ENCODE assay signal across 8 cellular contexts in the genomic region with DNA sequence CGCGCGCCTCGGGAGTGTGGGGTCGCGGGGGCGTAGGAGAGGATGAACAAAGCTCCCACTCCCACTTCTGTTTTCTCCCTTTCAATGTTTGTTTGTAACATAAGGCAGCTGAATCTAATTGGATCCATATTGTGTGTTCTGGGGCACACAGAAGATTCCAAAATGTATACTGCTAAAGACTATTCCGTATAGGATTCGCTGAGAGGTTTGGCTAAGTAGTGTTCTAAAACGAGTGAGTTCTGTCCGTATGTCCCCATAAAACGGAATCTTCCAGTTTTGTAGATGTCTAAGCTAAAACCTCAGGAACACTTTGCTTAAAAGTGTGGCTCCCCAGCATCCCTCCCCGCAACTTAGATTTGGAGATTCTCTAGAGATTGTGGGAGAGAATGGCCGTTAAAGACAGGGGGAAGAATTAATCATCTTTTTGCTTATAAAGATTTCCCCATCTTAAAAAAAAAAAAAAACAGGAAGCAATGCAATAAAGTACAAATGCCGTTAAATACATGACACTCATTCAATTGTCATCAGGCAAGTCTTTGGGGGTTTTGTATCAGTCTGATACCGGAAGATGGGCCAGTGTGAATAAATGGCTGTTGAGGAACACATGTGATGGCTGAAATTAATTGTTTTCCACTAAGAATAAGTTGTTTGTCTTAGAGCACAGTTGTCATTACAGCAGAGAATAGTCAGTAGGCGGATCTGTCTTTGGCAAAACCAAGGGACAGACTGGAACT. TPM values are rescaled to one million over a fixed set of nuclear protein-coding genes. Genes with fewer than 3 reads are reported as not detected.
A peak's percentile ranks its signal among the peaks of the same experiment; 100 is the strongest.
DNase-seq lines count a peak whose midpoint lies in the region; ATAC-seq, FAIRE-seq and TF ChIP-seq lines count a peak whose summit lies in the region.

No MANE protein-coding gene starts in this region.

- H3K9me3 ChIP-seq in HepG2 (ENCODE audit: low read length) (no peaks in the 10 kb centered on the region), testis (no peaks in the 10 kb centered on the region), PC-3 (ENCODE audit: low read length) (no peaks in the 10 kb centered on the region)

- H2AFZ ChIP-seq in HepG2 (ENCODE audit: low read length) (no peak overlapping the region), PC-3 (ENCODE audit: low read length) (no peak overlapping the region)

- H4K20me1 ChIP-seq in HepG2 (ENCODE audit: insufficient read depth, low read length) (no peaks in the 10 kb centered on the region), PC-3 (ENCODE audit: low read length) (no peaks in the 10 kb centered on the region)

- CTCF ChIA-PET in HepG2 (lab: Yijun Ruan, JAX; ENCODE audit: low intra/inter-chr PET ratio, low total read pairs) (no interaction called here), PC-3 (lab: Charles Lee) (no interaction called here)

- TF ChIP-seq POLR2A in HepG2 (IDR thresholded peaks at IDR 0.05; ENCODE audit: insufficient read depth in 1 of 2, low read depth in 2 of 2, low read length in 2 of 2): no peak
- TF ChIP-seq POLR2A in testis (IDR thresholded peaks at IDR 0.05): no peak

- peaks cover 3% of the 10 kb centered on the region for H3K36me3 Mint-ChIP-seq in activated CD4-positive, alpha-beta T cell treated with anti-CD3 and anti-CD28 coated beads, Interleukin-2, amount 10 ng/mL, durations not matched to agents 24 days and 14 days (ENCODE audit: low read depth)
- no peaks in the 10 kb centered on the region for H3K36me3 Mint-ChIP-seq in activated naive CD8-positive, alpha-beta T cell treated with anti-CD3 and anti-CD28 coated beads, Interleukin-2, amount 10 ng/mL, durations not matched to agents 7 days and 5 days

- BruUV-seq in HepG2 (replicated peaks; lab: Mats Ljungman, UMichigan): no TSS peak
- no TSS peak for BruUV-seq in PC-3 (replicated peaks; lab: Mats Ljungman, UMichigan)

- peak overlapping the region; percentile 88 for H3K4me3 Mint-ChIP-seq in activated CD4-positive, alpha-beta T cell treated with anti-CD3 and anti-CD28 coated beads, Interleukin-2, amount 10 ng/mL, durations not matched to agents 24 days and 14 days
- peak overlapping the region; percentile 84 for H3K4me3 Mint-ChIP-seq in activated naive CD8-positive, alpha-beta T cell treated with anti-CD3 and anti-CD28 coated beads, Interleukin-2, amount 10 ng/mL, durations not matched to agents 7 days and 5 days

- in situ Hi-C loops in HepG2 (cut with HindIII; ENCODE audit: extremely low pct_ligation_motif_present, low pct_unique_long_range_greater_than_20kb): no loop called here

- intact Hi-C loops in activated CD4-positive, alpha-beta T cell treated with anti-CD3 and anti-CD28 coated beads, Interleukin-2, amount 10 ng/mL, durations not matched to agents 24 days and 14 days (cut with micrococcal nuclease): loop anchor here (2.0 to 5.0 kb wide), 4 partner anchors 34 to 399 kb away; partner anchors contain the start of genes METTL4, MYL12A and NDC80
- intact Hi-C loops in HepG2 (cut with micrococcal nuclease; ENCODE audit: unreplicated experiment) (no loop called here), testis (cut with DNase I; ENCODE audit: low total_unique reads) (no loop called here), PC-3 (cut with micrococcal nuclease) (no loop called here)

- WGBS in HepG2 (ENCODE audit: low lambda C conversion rate): 33% methylated on average over 17 of the region's 17 CpGs
- WGBS in testis, 2 donors: 12 to 13% methylated on average over 17 of the region's 17 CpGs

- H3K4me1 Mint-ChIP-seq in activated CD4-positive, alpha-beta T cell treated with anti-CD3 and anti-CD28 coated beads, Interleukin-2, amount 10 ng/mL, durations not matched to agents 24 days and 14 days: peaks cover 36% of the 10 kb centered on the region
- H3K4me1 Mint-ChIP-seq in activated naive CD8-positive, alpha-beta T cell treated with anti-CD3 and anti-CD28 coated beads, Interleukin-2, amount 10 ng/mL, durations not matched to agents 7 days and 5 days: peaks cover 15% of the 10 kb centered on the region

- no peaks in the 10 kb centered on the region for H3K79me2 ChIP-seq in HepG2 (ENCODE audit: insufficient read depth, low read length)
- no peaks in the 10 kb centered on the region for H3K79me2 ChIP-seq in PC-3 (ENCODE audit: low read length)

- H3K27ac ChIP-seq in HepG2 (ENCODE audit: extremely low read length, insufficient read depth, low read length) (no peak overlapping the region), testis (peak overlapping the region; percentile 75 to 77), PC-3 (ENCODE audit: low read length) (no peak overlapping the region)

- POLR2A ChIA-PET in activated naive CD8-positive, alpha-beta T cell treated with anti-CD3 and anti-CD28 coated beads, Interleukin-2, amount 10 ng/mL, durations not matched to agents 7 days and 5 days (lab: Charles Lee): interaction anchor here (1.0 kb wide), 1 partner anchor 35 kb away, joined by 3 read pairs; no protein-coding TSS in a partner anchor
- POLR2A ChIA-PET in HepG2 (lab: Yijun Ruan, JAX) (no interaction called here), PC-3 (lab: Charles Lee; ENCODE audit: unreplicated experiment) (no interaction called here)

- peaks cover 3 to 69% of the 10 kb centered on the region in 2 experiments; a peak in 4 of 5 replicates for H3K27me3 ChIP-seq in HepG2 (ENCODE audit: control insufficient read depth in 1 of 2, insufficient read depth in 2 of 2, low read length in 2 of 2)
- H3K27me3 ChIP-seq in testis: no peaks in the 10 kb centered on the region
- peaks cover 75% of the 10 kb centered on the region for H3K27me3 ChIP-seq in PC-3 (ENCODE audit: low read length)

- H3K27ac Mint-ChIP-seq in activated CD4-positive, alpha-beta T cell treated with anti-CD3 and anti-CD28 coated beads, Interleukin-2, amount 10 ng/mL, durations not matched to agents 24 days and 14 days: peak overlapping the region; percentile 88
- H3K27ac Mint-ChIP-seq in activated naive CD8-positive, alpha-beta T cell treated with anti-CD3 and anti-CD28 coated beads, Interleukin-2, amount 10 ng/mL, durations not matched to agents 7 days and 5 days: no peak overlapping the region

- FAIRE-seq in HepG2 (lab: Jason Lieb, UNC): no peak

- H3K4me1 ChIP-seq in HepG2 (ENCODE audit: insufficient read depth, low read length) (peaks cover 6% of the 10 kb centered on the region; the same call in 1 of the 2 replicates), testis (peaks cover 11% of the 10 kb centered on the region), PC-3 (ENCODE audit: insufficient read depth, low read length) (no peaks in the 10 kb centered on the region)

- H3K27me3 Mint-ChIP-seq in activated CD4-positive, alpha-beta T cell treated with anti-CD3 and anti-CD28 coated beads, Interleukin-2, amount 10 ng/mL, durations not matched to agents 24 days and 14 days: peaks cover 47% of the 10 kb centered on the region
- H3K27me3 Mint-ChIP-seq in activated naive CD8-positive, alpha-beta T cell treated with anti-CD3 and anti-CD28 coated beads, Interleukin-2, amount 10 ng/mL, durations not matched to agents 7 days and 5 days: peaks cover 68% of the 10 kb centered on the region

- no peak for DNase-seq in activated CD4-positive, alpha-beta T cell treated with anti-CD3 and anti-CD28 coated beads, Interleukin-2, amount 10 ng/mL, durations not matched to agents 24 days and 14 days
- DNase-seq in activated CD4-positive, alpha-beta T cell treated with anti-CD3 and anti-CD28 coated beads, Interleukin-2, amount 50 U/mL, for 1 hour: no peak
- DNase-seq in activated naive CD8-positive, alpha-beta T cell treated with anti-CD3 and anti-CD28 coated beads, Interleukin-2, amount 10 ng/mL, durations not matched to agents 7 days and 5 days: no peak
- DNase-seq in HepG2 (ENCODE audit: low spot score): no peak
- DNase-seq in testis: no peak
- DNase-seq in NCI-H2081 treated with DMSO at 0.1 percent for 48 hours (lab: John Stamatoyannopoulos, UW): no peak
- DNase-seq in PC-3: no peak
- DNase-seq in NCI-H524 treated with DMSO at 0.1 percent for 48 hours (lab: John Stamatoyannopoulos, UW): no peak

- peaks cover 4% of the 10 kb centered on the region for H3K9me3 Mint-ChIP-seq in activated CD4-positive, alpha-beta T cell treated with anti-CD3 and anti-CD28 coated beads, Interleukin-2, amount 10 ng/mL, durations not matched to agents 24 days and 14 days
- H3K9me3 Mint-ChIP-seq in activated naive CD8-positive, alpha-beta T cell treated with anti-CD3 and anti-CD28 coated beads, Interleukin-2, amount 10 ng/mL, durations not matched to agents 7 days and 5 days: no peaks in the 10 kb centered on the region

- no peak for TF ChIP-seq EP300 in HepG2 (IDR thresholded peaks at IDR 0.05; ENCODE audit: low read depth in 2 of 2, low read length in 2 of 2)
- TF ChIP-seq EP300 in HepG2 (CRISPR knock-in tag; IDR thresholded peaks at IDR 0.05; ENCODE audit: borderline replicate concordance): no peak

- H3K9ac ChIP-seq in HepG2 (ENCODE audit: insufficient read depth, low read depth, low read length) (no peak overlapping the region), PC-3 (ENCODE audit: low read length) (no peak overlapping the region)

- no peaks in the 10 kb centered on the region for H3K36me3 ChIP-seq in HepG2 (replicated peaks in 1 of 2; ENCODE audit: control insufficient read depth in 1 of 2, insufficient read depth in 2 of 2, low read length in 2 of 2)
- no peaks in the 10 kb centered on the region for H3K36me3 ChIP-seq in testis (ENCODE audit: low read depth, missing control alignments)
- no peaks in the 10 kb centered on the region for H3K36me3 ChIP-seq in PC-3 (ENCODE audit: low read depth, low read length)

- H3K4me3 ChIP-seq in HepG2 (replicated peaks in 1 of 3; ENCODE audit: insufficient read depth in 1 of 3, low read depth in 2 of 3, low read length in 3 of 3): no peak overlapping the region
- H3K4me3 ChIP-seq in testis: peak overlapping the region; percentile 46 to 67
- no peak overlapping the region for H3K4me3 ChIP-seq in PC-3 (ENCODE audit: low read length)

- no peaks in the 10 kb centered on the region for H3F3A ChIP-seq in PC-3 (ENCODE audit: low read length, unreplicated experiment)

- no peaks in the 10 kb centered on the region for H3K9me2 ChIP-seq in PC-3 (replicated peaks; ENCODE audit: low read length)

- TF ChIP-seq RAD21 in HepG2 (CRISPR knock-in tag; IDR thresholded peaks at IDR 0.05): no peak

- no peak for ATAC-seq in activated naive CD8-positive, alpha-beta T cell treated with anti-CD3 and anti-CD28 coated beads, Interleukin-2, amount 10 ng/mL, durations not matched to agents 7 days and 5 days (ENCODE audit: low read depth)
- ATAC-seq in HepG2 (no peak), PC-3 (no peak)

- H3K4me2 ChIP-seq in HepG2 (ENCODE audit: low read depth, low read length): no peak overlapping the region
- no peak overlapping the region for H3K4me2 ChIP-seq in PC-3 (ENCODE audit: low read length)

- no peak for TF ChIP-seq CTCF in HepG2 (CRISPR knock-in tag; IDR thresholded peaks at IDR 0.05)
- no peak for TF ChIP-seq CTCF in testis (IDR thresholded peaks at IDR 0.05)
- no peak for TF ChIP-seq CTCF in PC-3 (conservative IDR thresholded peaks at IDR 0.05; ENCODE audit: low read depth, low read length)

RNA-seq across cellular contexts. Expression of gene EMILIN2, which starts 1.5 kb away (rescaled TPM):
- total RNA-seq in activated CD4-positive, alpha-beta T cell treated with anti-CD3 and anti-CD28 coated beads, Interleukin-2, amount 10 ng/mL, durations not matched to agents 24 days and 14 days: 32.4 and 35.5 TPM in 2 replicates
- 10 to 100 TPM; 23.3 to 27.7 TPM for total RNA-seq in activated naive CD8-positive, alpha-beta T cell treated with anti-CD3 and anti-CD28 coated beads, Interleukin-2, amount 10 ng/mL, durations not matched to agents 7 days and 5 days
- total RNA-seq in HepG2 (2016; rRNA removed; fragmentation: Illumina TruSeq; extraction: Trizol) (6.9 and 8.2 TPM in 2 replicates), testis (10 to 100 TPM; 26.4 to 34.1 TPM), PC-3 (2014; rRNA removed) (17.1 and 24.5 TPM in 2 replicates)
- 2.9 and 3.0 TPM in 2 replicates for total RNA-seq in HepG2 (2016; cell fraction: cytosol; rRNA removed; fragmentation: Illumina TruSeq; extraction: Trizol; ENCODE audit: low read depth)
- 6.1 and 8.5 TPM in 2 replicates for total RNA-seq in HepG2 (2016; cell fraction: insoluble cytoplasmic fraction; rRNA removed; fragmentation: Illumina TruSeq; extraction: Trizol)
- total RNA-seq in HepG2 (2016; cell fraction: membrane; rRNA removed; fragmentation: Illumina TruSeq; extraction: Trizol): 7.4 and 9.6 TPM in 2 replicates
- 9.9 and 10.2 TPM in 2 replicates for total RNA-seq in HepG2 (2016; cell fraction: nucleus; rRNA removed; fragmentation: Illumina TruSeq; extraction: Trizol)
- polyA plus RNA-seq in HepG2 (2011; rRNA removed) (7.6 and 9.7 TPM in 2 replicates), testis (ENCODE audit: insufficient read depth, low read depth, low replicate concordance) (21.4 TPM)
- polyA plus RNA-seq in HepG2 (2011; cell fraction: cytosol; rRNA removed): 6.3 and 8.4 TPM in 2 replicates
- 22.2 and 25.5 TPM in 2 replicates for polyA plus RNA-seq in HepG2 (2011; cell fraction: nucleus; rRNA removed)
- polyA plus RNA-seq in HepG2 (2012): 5.1 and 5.3 TPM in 2 replicates
- 3.0 and 3.1 TPM in 2 replicates for polyA plus RNA-seq in HepG2 (2016; cell fraction: cytosol; fragmentation: Illumina TruSeq; extraction: Trizol; ENCODE audit: low read depth)
- polyA plus RNA-seq in HepG2 (2016; cell fraction: insoluble cytoplasmic fraction; fragmentation: Illumina TruSeq; extraction: Trizol; ENCODE audit: low read depth): 7.1 and 7.9 TPM in 2 replicates
- polyA plus RNA-seq in HepG2 (2016; cell fraction: membrane; fragmentation: Illumina TruSeq; extraction: Trizol; ENCODE audit: low read depth): 6.1 and 7.9 TPM in 2 replicates
- 22.3 and 22.8 TPM in 2 replicates for polyA plus RNA-seq in HepG2 (2016; cell fraction: nucleus; fragmentation: Illumina TruSeq; extraction: Trizol; ENCODE audit: insufficient read depth, low read depth)
- 3.9 TPM in 1 of 2 replicates, not detected in the other for polyA minus RNA-seq in HepG2 (2011; rRNA and poly(A)+ RNA removed; ENCODE audit: low replicate concordance)
- 3.7 and 4.2 TPM in 2 replicates for polyA minus RNA-seq in HepG2 (2011; cell fraction: cytosol; rRNA and poly(A)+ RNA removed)
- polyA minus RNA-seq in HepG2 (2011; cell fraction: nucleus; rRNA and poly(A)+ RNA removed): 10.1 and 12.4 TPM in 2 replicates

Comparison
In these comparisons a context has a peak if more than half of its experiments do, and no peak if none do; other contexts are left out.
1. H3K27ac ChIP-seq: peak in testis (2 of 2); none in HepG2 (single experiment) and PC-3 (single experiment).
2. H3K4me3 ChIP-seq: peak in testis (2 of 2); none in HepG2 (0 of 3) and PC-3 (single experiment).